15 cellular contexts compared by ENCODE assay signal in the genomic region with DNA sequence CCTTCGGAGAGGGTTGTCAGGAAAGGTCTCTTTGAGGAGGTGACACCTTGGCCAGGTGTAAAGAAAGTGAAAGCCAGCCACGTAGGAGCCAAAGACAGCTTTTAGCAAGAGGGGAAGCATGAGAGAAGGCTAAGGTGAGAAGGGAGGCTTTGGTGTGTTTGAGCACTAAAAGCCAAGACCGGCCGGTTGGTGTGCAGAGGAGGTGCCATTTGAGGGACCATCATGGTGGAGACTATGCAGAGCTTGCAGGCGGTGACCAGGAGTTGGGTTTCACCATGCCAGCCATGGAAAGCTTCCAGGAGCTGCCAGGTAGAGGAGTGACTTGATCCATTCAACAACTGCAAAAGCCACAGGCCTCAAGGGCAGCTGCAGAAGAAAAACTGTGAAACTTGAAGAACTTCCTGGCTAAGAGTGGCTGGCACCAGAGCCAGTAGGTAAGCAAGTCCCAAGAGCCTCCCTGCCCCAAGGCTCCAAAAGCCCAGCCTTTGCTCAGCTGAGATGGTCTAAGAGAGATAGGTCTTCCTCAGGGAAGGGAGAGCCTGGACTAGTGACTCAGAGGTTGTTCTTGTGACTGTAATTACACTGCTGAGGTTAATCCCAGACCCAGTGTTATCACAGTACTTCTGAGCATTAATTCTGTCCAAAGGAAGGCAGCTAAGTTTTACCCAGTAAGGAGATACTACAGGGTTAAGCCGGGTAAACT.
DNase-seq lines count a peak whose midpoint lies in the region; ATAC-seq and TF ChIP-seq lines count a peak whose summit lies in the region.
"Had no signal": no experiment of that assay in that cellular context is flagged by ENCODE, and none has a peak within 500 bp of the region (broad histone marks: within the 10 kb centered on the region; RNA-seq: fewer than 3 reads in every experiment).

No MANE protein-coding gene starts in this region.

- dilution Hi-C loops in mammary epithelial cell (cut with HindIII; ENCODE audit: low sequenced_read_pairs) = no loop called here

- no peak for TF ChIP-seq EP300 in suprapubic skin (IDR thresholded peaks at IDR 0.05)

- no peak overlapping the region for H3K4me2 ChIP-seq in mammary epithelial cell (ENCODE audit: insufficient read depth, low read depth, low read length)
- H3K4me2 ChIP-seq: BLaER1 had no signal

- H2AFZ ChIP-seq in mammary epithelial cell (ENCODE audit: low read depth, low read length) = no peak overlapping the region
- H2AFZ ChIP-seq: GM23248 had no signal

- no peaks in the 10 kb centered on the region for H4K20me1 ChIP-seq in mammary epithelial cell (ENCODE audit: insufficient read depth, low read length)
- H4K20me1 ChIP-seq: BLaER1 had no signal

- WGBS in mammary epithelial cell (ENCODE audit: low coverage, missing lambda C conversion rate) = 75% methylated on average over 6 of the region's 6 CpGs
- WGBS in suprapubic skin = 77% methylated on average over 6 of the region's 6 CpGs

- H3K9me3 Mint-ChIP-seq in activated CD4-positive, alpha-beta T cell treated with anti-CD3 and anti-CD28 coated beads, Interleukin-2, amount 10 ng/mL, durations not matched to agents 24 days and 14 days = peaks cover 3% of the 10 kb centered on the region
- H3K9me3 Mint-ChIP-seq in stimulated activated memory B cell treated with anti-CD40 and anti-IgM and Interleukin-4, amounts not matched to agents 10 μg/mL and 1 μg/mL and 100 μg/mL, for 72 hours = peaks cover 18% of the 10 kb centered on the region

- TF ChIP-seq POLR2A in suprapubic skin (IDR thresholded peaks at IDR 0.05) = no peak

- H3K27ac Mint-ChIP-seq in activated CD4-positive, alpha-beta T cell treated with anti-CD3 and anti-CD28 coated beads, Interleukin-2, amount 10 ng/mL, durations not matched to agents 24 days and 14 days = no peak overlapping the region
- peak overlapping the region; percentile 7 for H3K27ac Mint-ChIP-seq in stimulated activated memory B cell treated with anti-CD40 and anti-IgM and Interleukin-4, amounts not matched to agents 10 μg/mL and 1 μg/mL and 100 μg/mL, for 72 hours
- H3K27ac Mint-ChIP-seq: CD8-positive, alpha-beta memory T cell had no signal

- no TSS peak for BruUV-seq in mammary epithelial cell (replicated peaks; lab: Mats Ljungman, UMichigan)

- no peaks in the 10 kb centered on the region for H3K4me1 Mint-ChIP-seq in activated CD4-positive, alpha-beta T cell treated with anti-CD3 and anti-CD28 coated beads, Interleukin-2, amount 10 ng/mL, durations not matched to agents 24 days and 14 days
- peaks cover 19% of the 10 kb centered on the region for H3K4me1 Mint-ChIP-seq in stimulated activated memory B cell treated with anti-CD40 and anti-IgM and Interleukin-4, amounts not matched to agents 10 μg/mL and 1 μg/mL and 100 μg/mL, for 72 hours
- H3K4me1 Mint-ChIP-seq: CD8-positive, alpha-beta memory T cell had no signal

- H3K4me3 ChIP-seq in mammary epithelial cell (replicated peaks in 1 of 3; ENCODE audit: insufficient read depth in 1 of 3, low read depth in 2 of 3, low read length in 3 of 3) (no peak overlapping the region), suprapubic skin (no peak overlapping the region)
- H3K4me3 ChIP-seq: BLaER1, GM23248 had no signal

- no peaks in the 10 kb centered on the region for H3K9me3 ChIP-seq in mammary epithelial cell (replicated peaks; ENCODE audit: insufficient read depth, low read length)
- H3K9me3 ChIP-seq in suprapubic skin = no peaks in the 10 kb centered on the region

- H3K4me1 ChIP-seq in mammary epithelial cell (ENCODE audit: insufficient read depth, low read length) (no peaks in the 10 kb centered on the region), foreskin keratinocyte (no peaks in the 10 kb centered on the region), suprapubic skin (peaks cover 6% of the 10 kb centered on the region)
- H3K4me1 ChIP-seq: BLaER1, Caco-2 had no signal

- H3K9ac ChIP-seq in mammary epithelial cell (ENCODE audit: insufficient read depth, low read length) = no peak overlapping the region
- H3K9ac ChIP-seq: BLaER1, GM23248 had no signal

- peak; percentile 36 for DNase-seq in activated CD4-positive, alpha-beta T cell treated with anti-CD3 and anti-CD28 coated beads, Interleukin-2, amount 10 ng/mL, durations not matched to agents 24 days and 14 days
- no peak for DNase-seq in activated CD4-positive, alpha-beta T cell treated with anti-CD3 and anti-CD28 coated beads for 4 hours
- DNase-seq in mammary epithelial cell = peak; percentile 8
- peak in 1 of 2 donors; percentile 27 for DNase-seq in foreskin keratinocyte
- no peak for DNase-seq in suprapubic skin (ENCODE audit: low spot score in 2 of 2)
- DNase-seq in KG1 (lab: John Stamatoyannopoulos, UW) = no peak
- DNase-seq: Caco-2; CD8-positive, alpha-beta memory T cell; GF-D8; GM23248 had no signal

- intact Hi-C loops in activated CD4-positive, alpha-beta T cell treated with anti-CD3 and anti-CD28 coated beads, Interleukin-2, amount 10 ng/mL, durations not matched to agents 24 days and 14 days (cut with micrococcal nuclease) = no loop called here
- intact Hi-C loops in mammary epithelial cell (cut with micrococcal nuclease) = no loop called here

- CTCF ChIA-PET in mammary epithelial cell (lab: Charles Lee; ENCODE audit: low non-redundant PET) = no interaction called here

- no peaks in the 10 kb centered on the region for H3K79me2 ChIP-seq in mammary epithelial cell (ENCODE audit: insufficient read depth, low read length)

- in situ Hi-C loops in mammary epithelial cell (cut with MboI; ENCODE audit: low sequenced_read_pairs in 2 of 2) = no loop called here

- TF ChIP-seq CTCF in mammary epithelial cell (conservative IDR thresholded peaks at IDR 0.05 in 1 of 2, IDR thresholded peaks at IDR 0.05 in 1 of 2; ENCODE audit: extremely low read depth in 1 of 2, insufficient read depth in 1 of 2, low read depth in 1 of 2, low read length in 2 of 2) = no peak
- no peak for TF ChIP-seq CTCF in foreskin keratinocyte (conservative IDR thresholded peaks at IDR 0.05)
- TF ChIP-seq CTCF in suprapubic skin (IDR thresholded peaks at IDR 0.05) = no peak

- H3K4me3 Mint-ChIP-seq in activated CD4-positive, alpha-beta T cell treated with anti-CD3 and anti-CD28 coated beads, Interleukin-2, amount 10 ng/mL, durations not matched to agents 24 days and 14 days = no peak overlapping the region
- H3K4me3 Mint-ChIP-seq in stimulated activated memory B cell treated with anti-CD40 and anti-IgM and Interleukin-4, amounts not matched to agents 10 μg/mL and 1 μg/mL and 100 μg/mL, for 72 hours = no peak overlapping the region
- H3K4me3 Mint-ChIP-seq: CD8-positive, alpha-beta memory T cell had no signal

- no peaks in the 10 kb centered on the region for H3K36me3 Mint-ChIP-seq in activated CD4-positive, alpha-beta T cell treated with anti-CD3 and anti-CD28 coated beads, Interleukin-2, amount 10 ng/mL, durations not matched to agents 24 days and 14 days (ENCODE audit: low read depth)
- H3K36me3 Mint-ChIP-seq in stimulated activated memory B cell treated with anti-CD40 and anti-IgM and Interleukin-4, amounts not matched to agents 10 μg/mL and 1 μg/mL and 100 μg/mL, for 72 hours = peaks cover 11% of the 10 kb centered on the region
- H3K36me3 Mint-ChIP-seq: CD8-positive, alpha-beta memory T cell had no signal

- H3K27me3 ChIP-seq in mammary epithelial cell (ENCODE audit: insufficient read depth, low read length) = no peaks in the 10 kb centered on the region
- no peaks in the 10 kb centered on the region for H3K27me3 ChIP-seq in foreskin keratinocyte
- no peaks in the 10 kb centered on the region for H3K27me3 ChIP-seq in suprapubic skin
- H3K27me3 ChIP-seq: BLaER1 had no signal

- H3K27me3 Mint-ChIP-seq in activated CD4-positive, alpha-beta T cell treated with anti-CD3 and anti-CD28 coated beads, Interleukin-2, amount 10 ng/mL, durations not matched to agents 24 days and 14 days = no peaks in the 10 kb centered on the region
- H3K27me3 Mint-ChIP-seq in stimulated activated memory B cell treated with anti-CD40 and anti-IgM and Interleukin-4, amounts not matched to agents 10 μg/mL and 1 μg/mL and 100 μg/mL, for 72 hours = no peaks in the 10 kb centered on the region
- H3K27me3 Mint-ChIP-seq: CD8-positive, alpha-beta memory T cell had no signal

- H3K27ac ChIP-seq in mammary epithelial cell (ENCODE audit: insufficient read depth, low read depth, low read length) (no peak overlapping the region), foreskin keratinocyte (no peak overlapping the region), suprapubic skin (no peak overlapping the region)
- H3K27ac ChIP-seq: 22Rv1, BLaER1, GM23248 had no signal

- peak; percentile 57 for ATAC-seq in foreskin keratinocyte
- ATAC-seq in stimulated activated memory B cell treated with anti-CD40 and anti-IgM and Interleukin-4, amounts not matched to agents 10 μg/mL and 1 μg/mL and 100 μg/mL, for 72 hours = no peak
- ATAC-seq in GM21423 (IDR thresholded peaks at IDR 0.05; ENCODE audit: unreplicated experiment) = no peak
- ATAC-seq: HCT116 had no signal

- H3K36me3 ChIP-seq in mammary epithelial cell (ENCODE audit: insufficient read depth, low read length) = no peaks in the 10 kb centered on the region
- H3K36me3 ChIP-seq in suprapubic skin = no peaks in the 10 kb centered on the region
- H3K36me3 ChIP-seq: BLaER1 had no signal

Comparison
In these comparisons a context has a peak if more than half of its experiments do, and no peak if none do; other contexts are left out.
1. DNase-seq: peak in activated CD4-positive, alpha-beta T cell treated with anti-CD3 and anti-CD28 coated beads, Interleukin-2, amount 10 ng/mL, durations not matched to agents 24 days and 14 days (single experiment) and mammary epithelial cell (single experiment); none in activated CD4-positive, alpha-beta T cell treated with anti-CD3 and anti-CD28 coated beads for 4 hours (0 of 2), suprapubic skin (0 of 2) and KG1 (single experiment).